22 cellular contexts compared by ENCODE assay signal in genomic region chr11:5165898-5166297, GRCh38. TPM values are rescaled to one million over a fixed set of nuclear protein-coding genes. Genes with fewer than 3 reads are reported as not detected.
"Had no signal": no experiment of that assay in that cellular context is flagged by ENCODE, and none has a peak within 500 bp of the region (broad histone marks: within the 10 kb centered on the region; RNA-seq: fewer than 3 reads in every experiment).

No MANE protein-coding gene starts in this region.

RNA-seq across cellular contexts. Expression of gene OR52A1, which starts 11.3 kb away (rescaled TPM):
- total RNA-seq: activated B cell treated with CpG ODN at 0.5 μM for 24 hours; activated CD4-positive, alpha-beta memory T cell treated with anti-CD3 and anti-CD28 coated beads for 36 hours; activated CD4-positive, alpha-beta T cell treated with anti-CD3 and anti-CD28 coated beads, Interleukin-2, amount 10 ng/mL, durations not matched to agents 24 days and 14 days; activated CD8-positive, alpha-beta memory T cell treated with anti-CD3 and anti-CD28 coated beads for 36 hours; activated CD8-positive, alpha-beta T cell treated with anti-CD3 and anti-CD28 coated beads for 36 hours; activated naive CD4-positive, alpha-beta T cell treated with anti-CD3 and anti-CD28 coated beads for 36 hours; activated naive CD4-positive, alpha-beta T cell treated with anti-CD3 and anti-CD28 coated beads, Interleukin-2, amount 50 U/mL, for 72 hours; activated naive CD8-positive, alpha-beta T cell treated with anti-CD3 and anti-CD28 coated beads for 36 hours; activated T-cell treated with anti-CD3 and anti-CD28 coated beads, Interleukin-2, amount 50 U/mL, for 4 hours; activated T-cell treated with anti-CD3 and anti-CD28 coated beads, Interleukin-2, amount 50 U/mL, for 72 hours; activated T-helper 1 cell treated with anti-CD3 and anti-CD28 coated beads, Interleukin-12 subunit alpha, Interleukin-12 subunit beta, Interleukin-2, Interleukin-4 antibody, amounts not matched to agents 30 ng/mL and 10 ng/mL and 1 ng/mL, durations not matched to agents 14 hours and 24 hours and 36 hours; adrenal gland; aorta; astrocyte; body of pancreas; breast epithelium; cardiac septum; cerebellum; T-helper 1 cell treated with Interleukin-12 subunit alpha and Interleukin-12 subunit beta and Interleukin-4 antibody, amounts not matched to agents 30 ng/mL and 1 ng/mL, for 36 hours; T-helper 17 cell; T-helper 2 cell treated with Interferon-gamma antibody and Interleukin-4, amounts not matched to agents 100 ng/mL and 5 ng/mL, for 36 hours had no signal
- polyA plus RNA-seq: adrenal gland, aorta had no signal

RNA-seq across cellular contexts. Expression of gene OR52A5, which starts 27.7 kb away (rescaled TPM):
- total RNA-seq: activated B cell treated with CpG ODN at 0.5 μM for 24 hours; activated CD4-positive, alpha-beta memory T cell treated with anti-CD3 and anti-CD28 coated beads for 36 hours; activated CD4-positive, alpha-beta T cell treated with anti-CD3 and anti-CD28 coated beads, Interleukin-2, amount 10 ng/mL, durations not matched to agents 24 days and 14 days; activated CD8-positive, alpha-beta memory T cell treated with anti-CD3 and anti-CD28 coated beads for 36 hours; activated CD8-positive, alpha-beta T cell treated with anti-CD3 and anti-CD28 coated beads for 36 hours; activated naive CD4-positive, alpha-beta T cell treated with anti-CD3 and anti-CD28 coated beads for 36 hours; activated naive CD4-positive, alpha-beta T cell treated with anti-CD3 and anti-CD28 coated beads, Interleukin-2, amount 50 U/mL, for 72 hours; activated naive CD8-positive, alpha-beta T cell treated with anti-CD3 and anti-CD28 coated beads for 36 hours; activated T-cell treated with anti-CD3 and anti-CD28 coated beads, Interleukin-2, amount 50 U/mL, for 4 hours; activated T-cell treated with anti-CD3 and anti-CD28 coated beads, Interleukin-2, amount 50 U/mL, for 72 hours; activated T-helper 1 cell treated with anti-CD3 and anti-CD28 coated beads, Interleukin-12 subunit alpha, Interleukin-12 subunit beta, Interleukin-2, Interleukin-4 antibody, amounts not matched to agents 30 ng/mL and 10 ng/mL and 1 ng/mL, durations not matched to agents 14 hours and 24 hours and 36 hours; activated T-helper 17 cell treated with anti-CD3 and anti-CD28 coated beads, Interleukin-2, amount 50 U/mL, for 72 hours; adrenal gland; aorta; astrocyte; body of pancreas; breast epithelium; cardiac septum; cerebellum; T-helper 1 cell treated with Interleukin-12 subunit alpha and Interleukin-12 subunit beta and Interleukin-4 antibody, amounts not matched to agents 30 ng/mL and 1 ng/mL, for 36 hours; T-helper 17 cell; T-helper 2 cell treated with Interferon-gamma antibody and Interleukin-4, amounts not matched to agents 100 ng/mL and 5 ng/mL, for 36 hours had no signal
- polyA plus RNA-seq: adrenal gland, aorta had no signal

RNA-seq across cellular contexts. Expression of gene OR51V1, which starts 34.6 kb away (rescaled TPM):
- total RNA-seq: activated B cell treated with CpG ODN at 0.5 μM for 24 hours; activated CD4-positive, alpha-beta memory T cell treated with anti-CD3 and anti-CD28 coated beads for 36 hours; activated CD4-positive, alpha-beta T cell treated with anti-CD3 and anti-CD28 coated beads, Interleukin-2, amount 10 ng/mL, durations not matched to agents 24 days and 14 days; activated CD8-positive, alpha-beta memory T cell treated with anti-CD3 and anti-CD28 coated beads for 36 hours; activated CD8-positive, alpha-beta T cell treated with anti-CD3 and anti-CD28 coated beads for 36 hours; activated naive CD4-positive, alpha-beta T cell treated with anti-CD3 and anti-CD28 coated beads for 36 hours; activated naive CD4-positive, alpha-beta T cell treated with anti-CD3 and anti-CD28 coated beads, Interleukin-2, amount 50 U/mL, for 72 hours; activated naive CD8-positive, alpha-beta T cell treated with anti-CD3 and anti-CD28 coated beads for 36 hours; activated T-cell treated with anti-CD3 and anti-CD28 coated beads, Interleukin-2, amount 50 U/mL, for 4 hours; activated T-cell treated with anti-CD3 and anti-CD28 coated beads, Interleukin-2, amount 50 U/mL, for 72 hours; activated T-helper 1 cell treated with anti-CD3 and anti-CD28 coated beads, Interleukin-12 subunit alpha, Interleukin-12 subunit beta, Interleukin-2, Interleukin-4 antibody, amounts not matched to agents 30 ng/mL and 10 ng/mL and 1 ng/mL, durations not matched to agents 14 hours and 24 hours and 36 hours; activated T-helper 17 cell treated with anti-CD3 and anti-CD28 coated beads, Interleukin-2, amount 50 U/mL, for 72 hours; adrenal gland; aorta; astrocyte; body of pancreas; breast epithelium; cardiac septum; cerebellum; T-helper 1 cell treated with Interleukin-12 subunit alpha and Interleukin-12 subunit beta and Interleukin-4 antibody, amounts not matched to agents 30 ng/mL and 1 ng/mL, for 36 hours; T-helper 17 cell; T-helper 2 cell treated with Interferon-gamma antibody and Interleukin-4, amounts not matched to agents 100 ng/mL and 5 ng/mL, for 36 hours had no signal
- polyA plus RNA-seq: adrenal gland, aorta had no signal
